ENCODE assay signal across 7 cellular contexts in the genomic region with DNA sequence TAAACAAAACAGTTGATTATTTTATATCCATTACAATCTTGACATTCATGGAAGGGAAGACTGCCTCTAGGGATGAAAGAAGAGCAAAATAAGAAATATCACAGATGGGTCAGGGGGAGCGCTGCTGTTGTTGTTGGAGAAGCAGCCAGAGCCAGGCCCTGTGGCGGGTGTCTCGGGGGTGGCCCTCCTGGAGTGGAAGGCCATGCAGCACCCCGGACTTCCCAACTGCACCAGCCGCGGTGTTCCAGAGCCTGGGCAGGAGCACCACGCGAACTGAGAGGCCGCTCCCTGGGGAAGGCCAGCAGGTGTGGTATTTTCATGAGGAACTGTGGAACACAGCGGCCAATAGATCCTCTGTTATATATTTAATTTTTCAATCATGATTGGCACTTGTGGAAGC.
"Had no signal": no experiment of that assay in that cellular context is flagged by ENCODE, and none has a peak within 500 bp of the region (broad histone marks: within the 10 kb centered on the region; RNA-seq: fewer than 3 reads in every experiment).

No MANE protein-coding gene starts in this region.

- H3K4me3 Mint-ChIP-seq: H9 had no signal

- H3K4me1 Mint-ChIP-seq: H9 had no signal

- H3K27ac ChIP-seq: GM23248 had no signal

- FAIRE-seq: H1, H54, HTR-8/SVneo had no signal

- DNase-seq: GM23248, H9, HCEC 1CT, IMR-90 had no signal

- H3K9ac ChIP-seq: GM23248 had no signal

- H3K4me3 ChIP-seq: GM23248 had no signal

- H3K27ac Mint-ChIP-seq: H9 had no signal

- H2AFZ ChIP-seq: GM23248 had no signal
